8 cellular contexts compared by ENCODE assay signal in genomic region chrX:107654778-107655761, GRCh38. TPM values are rescaled to one million over a fixed set of nuclear protein-coding genes. Genes with fewer than 3 reads are reported as not detected.
DNase-seq lines count a peak whose midpoint lies in the region; ATAC-seq and TF ChIP-seq lines count a peak whose summit lies in the region.

No MANE protein-coding gene starts in this region.

- peaks cover 5% of the 10 kb centered on the region for H3K36me3 Mint-ChIP-seq in activated naive CD8-positive, alpha-beta T cell treated with anti-CD3 and anti-CD28 coated beads, Interleukin-2, amount 50 U/mL, for 24 hours (ENCODE audit: low read depth)

- no peaks in the 10 kb centered on the region for H3F3A ChIP-seq in SU-DHL-6 (ENCODE audit: insufficient read depth)

- no peaks in the 10 kb centered on the region for H3K79me2 ChIP-seq in SU-DHL-6 (ENCODE audit: insufficient read depth, low read length)

- H3K4me3 ChIP-seq in SU-DHL-6 (ENCODE audit: insufficient read depth, low read length, poor library complexity, severe bottlenecking) (no peak overlapping the region), spleen (peak overlapping the region in 1 of 8 donors; percentile 31)

- no peaks in the 10 kb centered on the region for H3K36me3 ChIP-seq in SU-DHL-6 (ENCODE audit: low read length)
- H3K36me3 ChIP-seq in spleen: peaks cover 0 to 14% (median under 1%) of the 10 kb centered on the region in 6 donors

- DNase-seq in AG08395 (ENCODE audit: low spot score) (peak; percentile 74), HK-2 (ENCODE audit: unreplicated experiment) (peak; percentile 85), hepatic stellate cell (ENCODE audit: low spot score) (peak; percentile 57), spleen (peak; percentile 89)
- DNase-seq in activated naive CD8-positive, alpha-beta T cell treated with anti-CD3 and anti-CD28 coated beads, Interleukin-2, amount 50 U/mL, for 24 hours: peak; percentile 67

- H3K9ac ChIP-seq in SU-DHL-6 (ENCODE audit: low read length): no peak overlapping the region

- H3K4me2 ChIP-seq in SU-DHL-6 (ENCODE audit: low read depth, low read length, poor library complexity, severe bottlenecking): no peak overlapping the region

- ATAC-seq in GM18907 (IDR thresholded peaks at IDR 0.05; ENCODE audit: unreplicated experiment): peak; percentile 76
- ATAC-seq in activated naive CD8-positive, alpha-beta T cell treated with anti-CD3 and anti-CD28 coated beads, Interleukin-2, amount 50 U/mL, for 24 hours: peak; percentile 78
- ATAC-seq in GM21528 (IDR thresholded peaks at IDR 0.05; ENCODE audit: low FRiP score, unreplicated experiment): no peak

- H3K4me3 Mint-ChIP-seq in activated naive CD8-positive, alpha-beta T cell treated with anti-CD3 and anti-CD28 coated beads, Interleukin-2, amount 50 U/mL, for 24 hours: no peak overlapping the region

- peak; percentile 78 for TF ChIP-seq CTCF in SU-DHL-6 (IDR thresholded peaks at IDR 0.05; ENCODE audit: insufficient read depth, low read length, poor library complexity, severe bottlenecking)
- TF ChIP-seq CTCF in spleen (IDR thresholded peaks at IDR 0.05 in 8 of 11, conservative IDR thresholded peaks at IDR 0.05 in 3 of 11): peak; percentile 20 to 80 (median 72)

- no peak overlapping the region for H2AFZ ChIP-seq in SU-DHL-6 (ENCODE audit: low read depth, low read length, severe bottlenecking)

- no peak overlapping the region for H3K27ac Mint-ChIP-seq in activated naive CD8-positive, alpha-beta T cell treated with anti-CD3 and anti-CD28 coated beads, Interleukin-2, amount 50 U/mL, for 24 hours

- H3K9me2 ChIP-seq in SU-DHL-6 (replicated peaks; ENCODE audit: insufficient read depth, low read length): no peaks in the 10 kb centered on the region

- no peak for TF ChIP-seq POLR2A in spleen (IDR thresholded peaks at IDR 0.05)

- 29 to 46% (median 36%) methylated on average over 11 to 24 of the region's 24 CpGs for WGBS in spleen, 5 donors

- no peaks in the 10 kb centered on the region for H4K20me1 ChIP-seq in SU-DHL-6 (ENCODE audit: low read depth, low read length)

- H3K27ac ChIP-seq in SU-DHL-6 (ENCODE audit: low read depth, low read length): no peak overlapping the region
- peak overlapping the region in 2 of 8 donors; percentile 30 to 32 for H3K27ac ChIP-seq in spleen

- intact Hi-C loops in spleen (cut with DNase I; ENCODE audit: low total_unique reads): loop anchor here (5.0 to 10.0 kb wide), 2 partner anchors 122 to 240 kb away; partner anchors contain the start of genes NCBP2L and TSC22D3

- H3K4me1 ChIP-seq in spleen: peaks cover 0 to 17% (median 3%) of the 10 kb centered on the region in 6 donors

- peaks cover 8% of the 10 kb centered on the region for H3K4me1 Mint-ChIP-seq in activated naive CD8-positive, alpha-beta T cell treated with anti-CD3 and anti-CD28 coated beads, Interleukin-2, amount 50 U/mL, for 24 hours

- H3K27me3 ChIP-seq in SU-DHL-6 (ENCODE audit: low read length) (no peaks in the 10 kb centered on the region), spleen (replicated peaks in 1 of 7) (peaks cover 0 to 13% (median 0%) of the 10 kb centered on the region in 7 donors)

- no peaks in the 10 kb centered on the region for H3K9me3 Mint-ChIP-seq in activated naive CD8-positive, alpha-beta T cell treated with anti-CD3 and anti-CD28 coated beads, Interleukin-2, amount 50 U/mL, for 24 hours

- H3K9me3 ChIP-seq in SU-DHL-6 (ENCODE audit: insufficient read depth, low read length) (no peaks in the 10 kb centered on the region), spleen (no peaks in the 10 kb centered on the region)

- H3K27me3 Mint-ChIP-seq in activated naive CD8-positive, alpha-beta T cell treated with anti-CD3 and anti-CD28 coated beads, Interleukin-2, amount 50 U/mL, for 24 hours: no peaks in the 10 kb centered on the region

RNA-seq across cellular contexts. Expression of gene PRPS1, which starts 26.8 kb away (rescaled TPM):
- total RNA-seq in spleen: 10 to 100 TPM; 26.6 to 47.6 (median 36.6) TPM
- 10 to 100 TPM; 15.0 to 24.9 (median 23.3) TPM for polyA plus RNA-seq in spleen
